ENCODE assay signal across 32 cellular contexts in the genomic region with DNA sequence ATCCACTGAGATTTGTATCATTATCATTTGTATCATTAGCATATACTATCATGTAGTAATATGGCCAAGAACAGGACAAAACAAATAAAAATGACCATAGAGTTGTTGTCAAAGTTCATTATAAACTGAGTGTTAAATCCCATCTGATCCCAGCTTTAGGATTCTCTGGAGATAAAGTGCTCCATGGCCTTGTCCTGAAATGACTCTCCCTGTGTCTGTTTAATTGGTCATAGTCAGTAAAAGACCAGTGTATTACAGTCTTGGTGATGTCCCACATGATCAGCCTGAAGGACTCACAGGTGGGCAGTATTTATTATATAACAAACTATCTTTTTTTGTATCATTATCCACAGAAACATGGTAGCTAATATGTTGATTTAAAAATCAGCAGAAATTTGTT.
"Had no signal": no experiment of that assay in that cellular context is flagged by ENCODE, and none has a peak within 500 bp of the region (broad histone marks: within the 10 kb centered on the region; RNA-seq: fewer than 3 reads in every experiment).

No MANE protein-coding gene starts in this region.

- DNase-seq: activated CD4-positive, alpha-beta memory T cell treated with anti-CD3 and anti-CD28 coated beads, Interleukin-2, amount 10 ng/mL, durations not matched to agents 7 days and 5 days; activated CD4-positive, alpha-beta T cell treated with anti-CD3 and anti-CD28 coated beads for 1 hour; activated CD4-positive, alpha-beta T cell treated with anti-CD3 and anti-CD28 coated beads for 36 hours; activated CD4-positive, alpha-beta T cell treated with anti-CD3 and anti-CD28 coated beads for 48 hours; activated CD4-positive, alpha-beta T cell treated with anti-CD3 and anti-CD28 coated beads, Interleukin-2, amount 10 ng/mL, durations not matched to agents 7 days and 5 days; activated CD4-positive, alpha-beta T cell treated with anti-CD3 and anti-CD28 coated beads, Interleukin-2, amount 50 U/mL, for 48 hours; activated CD4-positive, CD25-positive, alpha-beta regulatory T cell; activated CD8-positive, alpha-beta memory T cell treated with anti-CD3 and anti-CD28 coated beads for 24 hours; activated CD8-positive, alpha-beta memory T cell treated with anti-CD3 and anti-CD28 coated beads, Interleukin-2, amount 10 ng/mL, durations not matched to agents 7 days and 5 days; activated CD8-positive, alpha-beta memory T cell treated with anti-CD3 and anti-CD28 coated beads, Interleukin-2, amount 50 U/mL, for 48 hours; activated CD8-positive, alpha-beta T cell treated with anti-CD3 and anti-CD28 coated beads, Interleukin-2, amount 10 ng/mL, durations not matched to agents 7 days and 5 days; activated effector memory CD4-positive, alpha-beta T cell treated with Interleukin-2 at 50 U/mL for 16 hours; activated gamma-delta T cell; activated naive CD4-positive, alpha-beta T cell treated with anti-CD3 and anti-CD28 coated beads, Interleukin-2, amount 10 ng/mL, durations not matched to agents 7 days and 5 days; activated naive CD4-positive, alpha-beta T cell treated with Interleukin-2 at 50 U/mL for 16 hours; activated naive CD8-positive, alpha-beta T cell treated with anti-CD3 and anti-CD28 coated beads, Interleukin-2, amount 10 ng/mL, durations not matched to agents 7 days and 5 days; activated naive CD8-positive, alpha-beta T cell treated with anti-CD3 and anti-CD28 coated beads, Interleukin-2, amount 50 U/mL, for 24 hours; activated T-cell treated with anti-CD3 and anti-CD28 coated beads, Interleukin-2, amount 50 U/mL, for 24 hours; activated T-cell treated with anti-CD3 and anti-CD28 coated beads, Interleukin-2, amount 50 U/mL, for 48 hours; amygdala; anterior cingulate cortex; brain microvascular endothelial cell; caudate nucleus; cerebellar nuclear complex; T-helper 1 cell; T-helper 2 cell; T-helper 9 cell; WERI-Rb-1 had no signal

- H3K9me3 ChIP-seq: body of pancreas had no signal

- ATAC-seq: activated CD4-positive, alpha-beta T cell treated with anti-CD3 and anti-CD28 coated beads for 36 hours; activated CD4-positive, CD25-positive, alpha-beta regulatory T cell treated with anti-CD3 and anti-CD28 coated beads, Interleukin-2, amount 50 U/mL, for 24 hours; activated CD8-positive, alpha-beta memory T cell treated with anti-CD3 and anti-CD28 coated beads, Interleukin-2, amount 10 ng/mL, durations not matched to agents 7 days and 5 days; activated CD8-positive, alpha-beta T cell treated with anti-CD3 and anti-CD28 coated beads, Interleukin-2, amount 10 ng/mL, durations not matched to agents 7 days and 5 days; activated naive CD8-positive, alpha-beta T cell treated with anti-CD3 and anti-CD28 coated beads, Interleukin-2, amount 50 U/mL, for 24 hours; WTC11 had no signal

- H3K4me1 ChIP-seq: body of pancreas, breast epithelium had no signal

- H3K4me3 ChIP-seq: body of pancreas, breast epithelium had no signal

- H3K27ac ChIP-seq: body of pancreas, brain microvascular endothelial cell, breast epithelium, WERI-Rb-1 had no signal

- H3K27me3 ChIP-seq: body of pancreas, brain microvascular endothelial cell, breast epithelium had no signal

- H3K36me3 ChIP-seq: brain microvascular endothelial cell, breast epithelium, WERI-Rb-1 had no signal
